Comparison of ENCODE assay signal across 1 cellular context in the genomic region with DNA sequence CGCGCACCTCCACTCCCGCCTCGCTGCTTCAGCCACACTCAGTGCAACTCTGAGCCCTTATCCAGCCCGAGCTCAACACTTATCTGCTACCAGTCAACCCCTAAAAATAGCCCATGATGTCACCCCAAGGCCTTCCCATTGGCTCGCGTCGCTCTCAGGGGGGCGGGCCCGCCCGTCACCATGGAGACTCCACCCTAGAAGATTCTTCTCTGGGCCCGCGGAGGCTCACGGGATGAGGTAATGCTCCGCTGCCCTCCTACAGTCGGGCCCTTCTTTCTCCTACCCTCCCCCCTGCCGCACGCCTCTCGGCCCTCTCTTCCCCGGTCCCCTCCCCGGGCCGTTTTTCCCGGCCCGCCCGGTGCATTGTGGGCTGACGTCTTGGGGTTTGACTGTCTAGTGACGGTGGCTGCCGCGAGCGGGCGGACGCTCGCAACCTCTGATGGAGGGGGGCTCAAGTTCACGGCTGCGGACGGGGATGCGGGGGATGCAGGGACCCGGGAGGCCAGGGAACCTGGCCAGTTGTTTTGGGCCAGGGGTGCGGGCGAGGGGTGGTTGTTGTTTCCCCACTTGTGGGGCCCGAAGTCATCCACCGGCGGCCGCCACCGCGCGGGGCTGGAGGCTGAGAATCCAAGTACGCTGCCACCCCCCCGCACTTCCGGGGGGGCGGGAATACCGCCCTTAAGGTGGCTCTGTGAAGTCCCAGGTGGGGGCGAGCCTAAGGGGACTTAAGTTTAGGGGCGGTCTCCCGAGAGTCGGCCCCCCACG.
TF ChIP-seq lines count a peak whose summit lies in the region.

Gene JUN (minus strand): TSS at position 55 of the 765 bp plus-strand sequence. CDS start 977 bp downstream, outside the sequence.

TF ChIP-seq in HEK293, 187 proteins besides CTCF, POLR2A, EP300 and RAD21 (continued from another document and continues in another):
- 0 out of 2 replicates have a peak, but pooled peaks have one; percentile 7 for TF ChIP-seq ZNF518A (tag by site-specific recombination; conservative IDR thresholded peaks at IDR 0.05; ENCODE audit: low read depth)
- TF ChIP-seq KLF9 (tag by site-specific recombination; IDR thresholded peaks at IDR 0.05; ENCODE audit: low read depth): peak; percentile 79
- no peak for TF ChIP-seq ZNF169 (tag by site-specific recombination; IDR thresholded peaks at IDR 0.05)
- TF ChIP-seq ZBTB10 (tag by site-specific recombination; IDR thresholded peaks at IDR 0.05): peak; percentile 61; the same call in 1 of the 2 replicates
- peak; percentile 46; the same call in 1 of the 2 replicates for TF ChIP-seq ZNF239 (tag by site-specific recombination; IDR thresholded peaks at IDR 0.05)
- no peak for TF ChIP-seq OVOL3 (tag by site-specific recombination; IDR thresholded peaks at IDR 0.05)
- no peak; the same call in 1 of the 2 replicates for TF ChIP-seq ZNF324 (tag by site-specific recombination; IDR thresholded peaks at IDR 0.05)
- TF ChIP-seq ZBTB48 (tag by site-specific recombination; IDR thresholded peaks at IDR 0.05): peak; percentile 93
- peak; percentile 48 for TF ChIP-seq KLF16 (tag by site-specific recombination; IDR thresholded peaks at IDR 0.05)
- peak; percentile 74 for TF ChIP-seq TRIM28 (IDR thresholded peaks at IDR 0.05; ENCODE audit: borderline replicate concordance, low read length)
- TF ChIP-seq ZNF571 (tag by site-specific recombination; IDR thresholded peaks at IDR 0.05): no peak
- TF ChIP-seq, protein P1, sequence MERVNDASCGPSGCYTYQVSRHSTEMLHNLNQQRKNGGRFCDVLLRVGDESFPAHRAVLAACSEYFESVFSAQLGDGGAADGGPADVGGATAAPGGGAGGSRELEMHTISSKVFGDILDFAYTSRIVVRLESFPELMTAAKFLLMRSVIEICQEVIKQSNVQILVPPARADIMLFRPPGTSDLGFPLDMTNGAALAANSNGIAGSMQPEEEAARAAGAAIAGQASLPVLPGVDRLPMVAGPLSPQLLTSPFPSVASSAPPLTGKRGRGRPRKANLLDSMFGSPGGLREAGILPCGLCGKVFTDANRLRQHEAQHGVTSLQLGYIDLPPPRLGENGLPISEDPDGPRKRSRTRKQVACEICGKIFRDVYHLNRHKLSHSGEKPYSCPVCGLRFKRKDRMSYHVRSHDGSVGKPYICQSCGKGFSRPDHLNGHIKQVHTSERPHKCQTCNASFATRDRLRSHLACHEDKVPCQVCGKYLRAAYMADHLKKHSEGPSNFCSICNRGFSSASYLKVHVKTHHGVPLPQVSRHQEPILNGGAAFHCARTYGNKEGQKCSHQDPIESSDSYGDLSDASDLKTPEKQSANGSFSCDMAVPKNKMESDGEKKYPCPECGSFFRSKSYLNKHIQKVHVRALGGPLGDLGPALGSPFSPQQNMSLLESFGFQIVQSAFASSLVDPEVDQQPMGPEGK (tag by site-specific recombination; IDR thresholded peaks at IDR 0.05): peak; percentile 99
- no peak for TF ChIP-seq ZNF677 (tag by site-specific recombination; IDR thresholded peaks at IDR 0.05)
- no peak for TF ChIP-seq ZNF621 (tag by site-specific recombination; IDR thresholded peaks at IDR 0.05)
- peak; percentile 3; the same call in 1 of the 2 replicates for TF ChIP-seq WT1 (tag by site-specific recombination; IDR thresholded peaks at IDR 0.05)
- no peak for TF ChIP-seq ZNF660 (tag by site-specific recombination; IDR thresholded peaks at IDR 0.05)
- TF ChIP-seq ZBTB8A (tag by site-specific recombination; IDR thresholded peaks at IDR 0.05): peak; percentile 87
- TF ChIP-seq INSM2 (tag by site-specific recombination; IDR thresholded peaks at IDR 0.05): no peak
- peak; percentile 83; the same call in 1 of the 2 replicates for TF ChIP-seq ZXDB (tag by site-specific recombination; IDR thresholded peaks at IDR 0.05)
- TF ChIP-seq, protein P2, sequence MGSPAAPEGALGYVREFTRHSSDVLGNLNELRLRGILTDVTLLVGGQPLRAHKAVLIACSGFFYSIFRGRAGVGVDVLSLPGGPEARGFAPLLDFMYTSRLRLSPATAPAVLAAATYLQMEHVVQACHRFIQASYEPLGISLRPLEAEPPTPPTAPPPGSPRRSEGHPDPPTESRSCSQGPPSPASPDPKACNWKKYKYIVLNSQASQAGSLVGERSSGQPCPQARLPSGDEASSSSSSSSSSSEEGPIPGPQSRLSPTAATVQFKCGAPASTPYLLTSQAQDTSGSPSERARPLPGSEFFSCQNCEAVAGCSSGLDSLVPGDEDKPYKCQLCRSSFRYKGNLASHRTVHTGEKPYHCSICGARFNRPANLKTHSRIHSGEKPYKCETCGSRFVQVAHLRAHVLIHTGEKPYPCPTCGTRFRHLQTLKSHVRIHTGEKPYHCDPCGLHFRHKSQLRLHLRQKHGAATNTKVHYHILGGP (tag by site-specific recombination; IDR thresholded peaks at IDR 0.05): no peak
- no peak for TF ChIP-seq ZNF544 (tag by site-specific recombination; IDR thresholded peaks at IDR 0.05)
- peak; percentile 57 for TF ChIP-seq KLF8 (tag by site-specific recombination; IDR thresholded peaks at IDR 0.05)
- no peak for TF ChIP-seq ZNF157 (tag by site-specific recombination; IDR thresholded peaks at IDR 0.05)
- no peak for TF ChIP-seq ZNF280D (tag by site-specific recombination; IDR thresholded peaks at IDR 0.05)
- TF ChIP-seq ZNF670 (tag by site-specific recombination; IDR thresholded peaks at IDR 0.05; ENCODE audit: low read depth): no peak
- TF ChIP-seq ZNF639 (tag by site-specific recombination; IDR thresholded peaks at IDR 0.05): peak; percentile 81
- peak; percentile 96 for TF ChIP-seq ZNF76 (tag by site-specific recombination; IDR thresholded peaks at IDR 0.05; ENCODE audit: borderline replicate concordance, low read depth)
- TF ChIP-seq PBX3 (CRISPR knock-in tag; IDR thresholded peaks at IDR 0.05): no peak
- TF ChIP-seq MZF1 (tag by site-specific recombination; IDR thresholded peaks at IDR 0.05; ENCODE audit: borderline replicate concordance): peak; percentile 59; the same call in 1 of the 2 replicates
- TF ChIP-seq ZNF10 (tag by site-specific recombination; IDR thresholded peaks at IDR 0.05): 0 out of 2 replicates have a peak, but pooled peaks have one; percentile 12
- 0 out of 2 replicates have a peak, but pooled peaks have one; percentile 9 for TF ChIP-seq GLI2 (tag by site-specific recombination; IDR thresholded peaks at IDR 0.05; ENCODE audit: borderline replicate concordance, low read depth)
- no peak for TF ChIP-seq ZNF174 (tag by site-specific recombination; IDR thresholded peaks at IDR 0.05)
- TF ChIP-seq ZNF664 (tag by site-specific recombination; IDR thresholded peaks at IDR 0.05): no peak
- peak; percentile 60 for TF ChIP-seq ZNF843 (tag by site-specific recombination; IDR thresholded peaks at IDR 0.05)
- peak; percentile 20; the same call in 1 of the 2 replicates for TF ChIP-seq ZBTB21 (tag by site-specific recombination; IDR thresholded peaks at IDR 0.05)
- TF ChIP-seq ZFP69B (tag by site-specific recombination; IDR thresholded peaks at IDR 0.05): peak; percentile 84
- 0 out of 2 replicates have a peak, but pooled peaks have one; percentile 20 for TF ChIP-seq TCF7L2 (IDR thresholded peaks at IDR 0.05; ENCODE audit: borderline replicate concordance, low read depth, low read length)
- peak; percentile 55 for TF ChIP-seq ZNF184 (tag by site-specific recombination; IDR thresholded peaks at IDR 0.05)
